Comparison of ENCODE assay signal across 9 cellular contexts in the genomic region with DNA sequence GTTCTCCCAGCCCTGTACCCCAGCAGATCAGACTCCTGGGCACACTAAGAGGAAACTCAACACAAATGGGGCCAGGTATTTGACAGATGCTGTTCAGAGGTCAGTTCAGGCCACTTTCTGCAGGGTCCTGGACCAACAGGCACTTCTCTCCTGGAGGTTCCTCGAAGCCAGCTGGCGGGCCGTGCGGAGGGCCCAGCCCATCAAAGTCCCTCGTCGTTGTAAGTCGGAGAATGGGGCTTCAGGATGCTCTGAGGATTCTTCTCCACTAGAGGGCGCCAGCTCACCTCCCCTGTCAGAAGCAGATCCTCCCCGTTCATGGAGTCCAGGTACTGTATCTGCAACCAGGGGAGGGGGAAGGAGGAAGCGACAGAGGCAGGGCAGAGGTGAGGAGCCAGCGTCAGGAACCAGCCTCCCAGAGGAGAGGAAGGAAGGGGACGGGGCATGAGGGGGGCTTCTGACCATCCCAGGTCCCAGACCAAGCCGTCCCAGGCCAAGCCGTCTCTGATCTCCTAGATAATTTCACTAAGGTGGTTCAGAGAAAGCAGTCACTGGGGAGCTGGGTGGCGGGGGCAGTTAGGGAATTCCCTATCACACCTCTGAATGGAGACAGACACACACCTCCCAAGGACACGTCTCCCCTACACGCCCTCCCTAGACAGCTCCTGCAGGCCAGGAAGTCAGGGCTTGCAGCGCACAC. TPM values are rescaled to one million over a fixed set of nuclear protein-coding genes. Genes with fewer than 3 reads are reported as not detected.
A peak's percentile ranks its signal among the peaks of the same experiment; 100 is the strongest.
DNase-seq lines count a peak whose midpoint lies in the region; ATAC-seq and TF ChIP-seq lines count a peak whose summit lies in the region.
"Had no signal": no experiment of that assay in that cellular context is flagged by ENCODE, and none has a peak within 500 bp of the region (broad histone marks: within the 10 kb centered on the region; RNA-seq: fewer than 3 reads in every experiment).

No MANE protein-coding gene starts in this region.

- BruUV-seq in PC-9 (replicated peaks; lab: Mats Ljungman, UMichigan): no TSS peak

- peaks cover 24% of the 10 kb centered on the region for H3K36me3 Mint-ChIP-seq in activated T-cell treated with anti-CD3 and anti-CD28 coated beads, Interleukin-2, amount 50 U/mL, for 24 hours (ENCODE audit: low read depth)
- peaks cover 3% of the 10 kb centered on the region for H3K36me3 Mint-ChIP-seq in nephron (ENCODE audit: low read depth)

- POLR2A ChIA-PET in PC-9 (lab: Charles Lee; ENCODE audit: unreplicated experiment): interaction anchor here (0.6 kb wide), 1 partner anchor 17 kb away, joined by 3 read pairs; no protein-coding TSS in a partner anchor

- peak overlapping the region; percentile 54 for H3K4me2 ChIP-seq in PC-9

- no peaks in the 10 kb centered on the region for H3K79me2 ChIP-seq in PC-9 (ENCODE audit: low read depth)

- H3K27me3 Mint-ChIP-seq in activated T-cell treated with anti-CD3 and anti-CD28 coated beads, Interleukin-2, amount 50 U/mL, for 24 hours: no peaks in the 10 kb centered on the region
- peaks cover 7% of the 10 kb centered on the region for H3K27me3 Mint-ChIP-seq in nephron (ENCODE audit: low read depth)

- H3K9me3 ChIP-seq in PC-9 (ENCODE audit: insufficient read depth, low read depth): no peaks in the 10 kb centered on the region

- intact Hi-C loops in PC-9 (cut with micrococcal nuclease; ENCODE audit: unreplicated experiment): loop anchor here (1.0 to 2.0 kb wide), 5 partner anchors 23 to 143 kb away; a partner anchor contains a TSS

- DNase-seq in LHCN-M2 (ENCODE audit: low read depth) (peak; percentile 95), PC-9 (peak; percentile 79 to 90), fibroblast of gingiva (ENCODE audit: low read depth) (peak; percentile 82)
- peak; percentile 85 for DNase-seq in activated T-cell treated with anti-CD3 and anti-CD28 coated beads, Interleukin-2, amount 50 U/mL, for 24 hours
- peak; percentile 56 to 86 (median 74) for DNase-seq in stimulated activated naive CD4-positive, alpha-beta T cell (lab: John Stamatoyannopoulos, UW)

- H3K4me3 ChIP-seq in PC-9: no peak overlapping the region

- no peak overlapping the region for H3K4me3 Mint-ChIP-seq in activated T-cell treated with anti-CD3 and anti-CD28 coated beads, Interleukin-2, amount 50 U/mL, for 24 hours
- H3K4me3 Mint-ChIP-seq in nephron: no peak overlapping the region

- CTCF ChIA-PET in PC-9 (lab: Charles Lee): interaction anchor here (0.5 to 1.3 kb wide), 8 partner anchors 14 to 361 kb away, joined by 3 to 8 read pairs (median 4); a partner anchor contains a TSS

- TF ChIP-seq CTCF in GM12874 (IDR thresholded peaks at IDR 0.05; ENCODE audit: insufficient read depth, low read depth, low read length) (peak; percentile 92), PC-9 (conservative IDR thresholded peaks at IDR 0.05) (peak; percentile 95), nephron (IDR thresholded peaks at IDR 0.05; ENCODE audit: unreplicated experiment in 3 of 3) (peak; percentile 86 to 90 (median 88))

- H3K36me3 ChIP-seq in PC-9 (ENCODE audit: low read depth): no peaks in the 10 kb centered on the region

- H3K9me3 Mint-ChIP-seq in activated T-cell treated with anti-CD3 and anti-CD28 coated beads, Interleukin-2, amount 50 U/mL, for 24 hours: no peaks in the 10 kb centered on the region
- no peaks in the 10 kb centered on the region for H3K9me3 Mint-ChIP-seq in nephron

- ATAC-seq in HG03571 (IDR thresholded peaks at IDR 0.05; ENCODE audit: unreplicated experiment): no peak

- peaks cover 67% of the 10 kb centered on the region for H3K4me1 Mint-ChIP-seq in activated T-cell treated with anti-CD3 and anti-CD28 coated beads, Interleukin-2, amount 50 U/mL, for 24 hours (ENCODE audit: low read depth)
- no peaks in the 10 kb centered on the region for H3K4me1 Mint-ChIP-seq in nephron

- no peaks in the 10 kb centered on the region for H4K20me1 ChIP-seq in PC-9 (ENCODE audit: insufficient read depth)

- H3K27ac Mint-ChIP-seq in activated T-cell treated with anti-CD3 and anti-CD28 coated beads, Interleukin-2, amount 50 U/mL, for 24 hours: peak overlapping the region; percentile 97
- peak overlapping the region in 1 of 3 experiments; percentile 44 for H3K27ac Mint-ChIP-seq in nephron

- H3K4me1 ChIP-seq in PC-9 (replicated peaks; ENCODE audit: insufficient read depth): peaks cover 73% of the 10 kb centered on the region

- H3K27me3 ChIP-seq in PC-9 (ENCODE audit: insufficient read depth, low read depth): no peaks in the 10 kb centered on the region

- peaks cover 56% of the 10 kb centered on the region for H3F3A ChIP-seq in PC-9 (ENCODE audit: insufficient read depth, low read depth)

- peak overlapping the region; percentile 92 for H3K27ac ChIP-seq in PC-9

- H3K9me2 ChIP-seq in PC-9 (ENCODE audit: insufficient read depth): no peaks in the 10 kb centered on the region

- no peak overlapping the region for H2AFZ ChIP-seq in PC-9

RNA-seq across cellular contexts. Expression of a gene that starts 11.7 kb away (rescaled TPM):
- total RNA-seq in LHCN-M2 (2014; rRNA removed) (not detected in 2 replicates), PC-9 (2021) (not detected in 2 replicates)
- polyA plus RNA-seq in LHCN-M2 (2012): 0.01 TPM
- total RNA-seq: skeletal muscle tissue had no signal

RNA-seq across cellular contexts. Expression of a gene that starts 19.3 kb away (rescaled TPM):
- total RNA-seq in LHCN-M2 (2014; rRNA removed) (265 and 277 TPM in 2 replicates), PC-9 (2021) (255 and 270 TPM in 2 replicates)
- 351 TPM for polyA plus RNA-seq in LHCN-M2 (2012)

RNA-seq across cellular contexts. Expression of a gene that starts 26.0 kb away (rescaled TPM):
- total RNA-seq in LHCN-M2 (2014; rRNA removed): 28.1 and 33.6 TPM in 2 replicates
- 217 TPM for polyA plus RNA-seq in LHCN-M2 (2012)
- total RNA-seq in PC-9 (2021): 59.3 and 79.0 TPM in 2 replicates
